Comparison of ENCODE assay signal across 8 cellular contexts in the genomic region with DNA sequence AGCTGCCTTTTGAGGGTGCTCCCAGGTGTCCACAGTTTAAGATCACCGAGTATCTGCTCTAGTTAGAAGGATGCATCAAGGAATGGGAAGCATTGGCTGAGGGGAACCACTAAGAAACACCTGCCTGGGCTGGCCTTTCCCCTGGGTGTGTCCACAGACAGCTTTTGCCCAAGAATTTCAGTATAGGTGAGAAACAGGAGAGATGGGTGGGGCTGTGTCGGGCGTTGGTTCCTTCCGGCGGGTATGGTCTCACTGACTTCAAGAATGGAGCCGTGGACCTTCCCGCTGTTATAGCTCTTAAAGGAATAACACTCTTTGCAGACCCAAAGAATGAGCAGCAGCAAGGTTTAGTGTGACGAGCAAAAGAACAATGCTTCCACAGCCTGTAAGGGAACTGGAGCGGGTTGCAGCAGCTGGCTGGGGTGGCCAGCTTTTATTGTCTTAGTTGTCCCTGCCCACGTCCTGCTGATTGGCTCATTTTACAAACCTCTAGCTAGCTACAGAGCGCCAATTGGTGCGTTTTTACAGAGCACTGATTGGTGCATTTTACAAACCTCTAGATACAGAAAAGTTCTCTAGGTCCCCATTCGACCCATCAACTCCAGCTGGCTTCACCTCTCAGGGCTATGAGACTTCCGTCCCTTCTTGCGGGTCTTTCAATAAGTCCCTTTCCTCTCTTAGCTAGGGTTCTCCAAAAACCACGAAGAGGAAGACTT. TPM values are rescaled to one million over a fixed set of nuclear protein-coding genes. Genes with fewer than 3 reads are reported as not detected.
DNase-seq lines count a peak whose midpoint lies in the region; ATAC-seq and TF ChIP-seq lines count a peak whose summit lies in the region.

No MANE protein-coding gene starts in this region.

- H3K9me3 Mint-ChIP-seq in CD8-positive, alpha-beta memory T cell = no peaks in the 10 kb centered on the region
- H3K9me3 Mint-ChIP-seq in IgD-negative memory B cell = peaks cover 0 to 2% (median 0%) of the 10 kb centered on the region in 3 donors
- H3K9me3 Mint-ChIP-seq in activated T-cell treated with anti-CD3 and anti-CD28 coated beads, Interleukin-2, amount 50 U/mL, for 72 hours = peaks cover 0 to 2% of the 10 kb centered on the region in 2 donors

- no peaks in the 10 kb centered on the region for H3K36me3 Mint-ChIP-seq in CD8-positive, alpha-beta memory T cell
- H3K36me3 Mint-ChIP-seq in IgD-negative memory B cell = peaks cover 5% of the 10 kb centered on the region
- peaks cover 5 to 11% of the 10 kb centered on the region in 2 donors for H3K36me3 Mint-ChIP-seq in activated T-cell treated with anti-CD3 and anti-CD28 coated beads, Interleukin-2, amount 50 U/mL, for 72 hours (ENCODE audit: insufficient read depth in 2 of 2)

- DNase-seq in CD8-positive, alpha-beta memory T cell = no peak
- DNase-seq in activated T-cell treated with anti-CD3 and anti-CD28 coated beads, Interleukin-2, amount 50 U/mL, for 72 hours = peak in 1 of 2 donors; percentile 18
- DNase-seq in head of caudate nucleus (peak in 40 of 42 donors; percentile 21 to 79 (median 62)), psoas muscle (peak in 1 of 2 donors; percentile 39), OCI-LY7 (ENCODE audit: low spot score) (no peak)

- CTCF ChIA-PET in CD8-positive, alpha-beta memory T cell (lab: Charles Lee) = interaction anchor here (0.8 to 3.8 kb wide), 10 partner anchors 11 to 268 kb away, joined by 3 to 31 read pairs (median 4); no protein-coding TSS in a partner anchor
- CTCF ChIA-PET in OCI-LY7 (lab: Charles Lee; ENCODE audit: unreplicated experiment) = interaction anchor here (0.7 kb wide), 1 partner anchor 16 kb away, joined by 3 read pairs; no protein-coding TSS in a partner anchor

- peaks cover 10% of the 10 kb centered on the region for H3K4me1 ChIP-seq in CD8-positive, alpha-beta memory T cell (ENCODE audit: insufficient read depth, low read length)
- H3K4me1 ChIP-seq in psoas muscle (peaks cover 13% of the 10 kb centered on the region), OCI-LY7 (ENCODE audit: insufficient read depth, low read length, poor library complexity, severe bottlenecking) (no peaks in the 10 kb centered on the region)

- no peaks in the 10 kb centered on the region for H3K9me3 ChIP-seq in CD8-positive, alpha-beta memory T cell (ENCODE audit: low read length)
- H3K9me3 ChIP-seq in psoas muscle (no peaks in the 10 kb centered on the region), OCI-LY7 (ENCODE audit: low read length) (no peaks in the 10 kb centered on the region)

- no peak for TF ChIP-seq CTCF in psoas muscle (IDR thresholded peaks at IDR 0.05)
- TF ChIP-seq CTCF in OCI-LY7 (conservative IDR thresholded peaks at IDR 0.05; ENCODE audit: low read length) = no peak

- H4K20me1 ChIP-seq in OCI-LY7 (ENCODE audit: insufficient read depth, low read length) = no peaks in the 10 kb centered on the region

- no peaks in the 10 kb centered on the region for H3K36me3 ChIP-seq in CD8-positive, alpha-beta memory T cell (ENCODE audit: insufficient read depth, low read length)
- H3K36me3 ChIP-seq in psoas muscle (ENCODE audit: insufficient read depth in 1 of 2, low read depth in 1 of 2) (peaks cover 0 to 19% of the 10 kb centered on the region in 2 donors), OCI-LY7 (ENCODE audit: insufficient read depth, low read length) (no peaks in the 10 kb centered on the region)

- peak overlapping the region; percentile 82 for H3K4me3 ChIP-seq in CD8-positive, alpha-beta memory T cell (ENCODE audit: low read length)
- H3K4me3 ChIP-seq in psoas muscle (peak overlapping the region; percentile 85), OCI-LY7 (ENCODE audit: low read depth, low read length, poor library complexity, severe bottlenecking) (no peak overlapping the region)

- H3K9me2 ChIP-seq in OCI-LY7 (ENCODE audit: insufficient read depth, low read length) = no peaks in the 10 kb centered on the region

- H3K4me2 ChIP-seq in OCI-LY7 (ENCODE audit: low read length) = no peak overlapping the region

- intact Hi-C loops in head of caudate nucleus (cut with DNase I) (no loop called here), psoas muscle (cut with DNase I) (no loop called here), OCI-LY7 (cut with micrococcal nuclease; ENCODE audit: unreplicated experiment) (no loop called here)

- H3K4me1 Mint-ChIP-seq in CD8-positive, alpha-beta memory T cell = peaks cover 11 to 25% (median 16%) of the 10 kb centered on the region in 3 donors
- peaks cover 0 to 8% (median 5%) of the 10 kb centered on the region in 3 donors for H3K4me1 Mint-ChIP-seq in IgD-negative memory B cell
- H3K4me1 Mint-ChIP-seq in activated T-cell treated with anti-CD3 and anti-CD28 coated beads, Interleukin-2, amount 50 U/mL, for 72 hours (ENCODE audit: low read depth) = peaks cover 22% of the 10 kb centered on the region

- H3K79me2 ChIP-seq in OCI-LY7 (ENCODE audit: insufficient read depth, low read depth, low read length) = no peaks in the 10 kb centered on the region

- no peak overlapping the region for H2AFZ ChIP-seq in OCI-LY7 (ENCODE audit: low read length)

- BruUV-seq in OCI-LY7 (replicated peaks; lab: Mats Ljungman, UMichigan) = no TSS peak

- H3K27ac Mint-ChIP-seq in CD8-positive, alpha-beta memory T cell = peak overlapping the region in 4 of 8 donors; percentile 11 to 96 (median 37)
- no peak overlapping the region for H3K27ac Mint-ChIP-seq in IgD-negative memory B cell
- no peak overlapping the region for H3K27ac Mint-ChIP-seq in activated T-cell treated with anti-CD3 and anti-CD28 coated beads, Interleukin-2, amount 50 U/mL, for 72 hours

- WGBS in psoas muscle, 3 donors = 74 to 77% (median 76%) methylated on average over 16 of the region's 16 CpGs

- ATAC-seq in activated T-cell treated with anti-CD3 and anti-CD28 coated beads, Interleukin-2, amount 50 U/mL, for 72 hours (replicated peaks in 1 of 2) = no peak
- ATAC-seq in psoas muscle = no peak
- no peak for ATAC-seq in HG03095 (IDR thresholded peaks at IDR 0.05; ENCODE audit: unreplicated experiment)
- ATAC-seq in HG03439 (IDR thresholded peaks at IDR 0.05; ENCODE audit: unreplicated experiment) = no peak

- POLR2A ChIA-PET in CD8-positive, alpha-beta memory T cell (lab: Charles Lee) = interaction anchor here (2.2 kb wide), 1 partner anchor 17 kb away, joined by 12 read pairs; no protein-coding TSS in a partner anchor
- POLR2A ChIA-PET in OCI-LY7 (lab: Charles Lee) = no interaction called here

- H3K27ac ChIP-seq in CD8-positive, alpha-beta memory T cell (ENCODE audit: low read depth, low read length) = peak overlapping the region; percentile 55
- H3K27ac ChIP-seq in psoas muscle (peak overlapping the region; percentile 92), OCI-LY7 (ENCODE audit: low read depth, low read length, poor library complexity, severe bottlenecking) (no peak overlapping the region)

- peak overlapping the region; percentile 71 to 97 (median 90) for H3K4me3 Mint-ChIP-seq in CD8-positive, alpha-beta memory T cell
- H3K4me3 Mint-ChIP-seq in IgD-negative memory B cell = peak overlapping the region; percentile 44 to 95 (median 87)
- peak overlapping the region; percentile 89 to 94 for H3K4me3 Mint-ChIP-seq in activated T-cell treated with anti-CD3 and anti-CD28 coated beads, Interleukin-2, amount 50 U/mL, for 72 hours

- H3K27me3 Mint-ChIP-seq in CD8-positive, alpha-beta memory T cell = peaks cover 29 to 35% of the 10 kb centered on the region in 2 donors
- peaks cover 3% of the 10 kb centered on the region for H3K27me3 Mint-ChIP-seq in IgD-negative memory B cell
- H3K27me3 Mint-ChIP-seq in activated T-cell treated with anti-CD3 and anti-CD28 coated beads, Interleukin-2, amount 50 U/mL, for 72 hours (ENCODE audit: low read depth) = peaks cover 6% of the 10 kb centered on the region

- peaks cover 3% of the 10 kb centered on the region for H3K27me3 ChIP-seq in CD8-positive, alpha-beta memory T cell (ENCODE audit: insufficient read depth, low read length, poor library complexity, severe bottlenecking)
- no peaks in the 10 kb centered on the region for H3K27me3 ChIP-seq in psoas muscle (ENCODE audit: insufficient read depth in 3 of 3, low read length in 2 of 3)

RNA-seq across cellular contexts. Expression of gene FADS1, which starts 2.4 kb away (rescaled TPM):
- 1 to 10 TPM; 6.3 TPM for total RNA-seq in CD8-positive, alpha-beta memory T cell
- 1.4 TPM for polyA plus RNA-seq in CD8-positive, alpha-beta memory T cell
- polyA plus RNA-seq in IgD-negative memory B cell (1.6 TPM), psoas muscle (10 to 100 TPM in 2 of 3 donors, 1 to 10 TPM in 1; 8.6 to 70.8 (median 16.9) TPM)
- total RNA-seq in activated T-cell treated with anti-CD3 and anti-CD28 coated beads, Interleukin-2, amount 50 U/mL, for 72 hours = 10 to 100 TPM in 1 of 2 donors, 1 to 10 TPM in 1; 8.5 to 17.7 TPM
- total RNA-seq in psoas muscle (10 to 100 TPM; 13.7 to 93.2 (median 20.6) TPM), OCI-LY7 (2022) (not detected in 2 replicates)
- not detected in 2 replicates for total RNA-seq in OCI-LY7 (2014; rRNA removed; shearing (Covaris generic))

RNA-seq across cellular contexts. Expression of gene FADS2, which starts 13.7 kb away (rescaled TPM):
- total RNA-seq in CD8-positive, alpha-beta memory T cell = 1 to 10 TPM; 7.2 to 10.0 TPM
- polyA plus RNA-seq in CD8-positive, alpha-beta memory T cell = 0.98 TPM
- 0.63 TPM for polyA plus RNA-seq in IgD-negative memory B cell
- 10 to 100 TPM; 23.3 to 70.4 TPM for total RNA-seq in activated T-cell treated with anti-CD3 and anti-CD28 coated beads, Interleukin-2, amount 50 U/mL, for 72 hours
- total RNA-seq in psoas muscle = 1 to 10 TPM; 3.3 to 8.4 (median 6.0) TPM
- polyA plus RNA-seq in psoas muscle = 1 to 10 TPM; 2.2 to 5.5 (median 3.6) TPM
- total RNA-seq in OCI-LY7 (2014; rRNA removed; shearing (Covaris generic)) = 0.31 and 0.95 TPM in 2 replicates
- 2.3 and 2.8 TPM in 2 replicates for total RNA-seq in OCI-LY7 (2022)

RNA-seq across cellular contexts. Expression of gene FEN1, which starts 21.7 kb away (rescaled TPM):
- 100 to 1,000 TPM; 112 to 121 TPM for total RNA-seq in CD8-positive, alpha-beta memory T cell
- polyA plus RNA-seq in CD8-positive, alpha-beta memory T cell = 15.4 TPM
- polyA plus RNA-seq in IgD-negative memory B cell = 12.6 TPM
- total RNA-seq in activated T-cell treated with anti-CD3 and anti-CD28 coated beads, Interleukin-2, amount 50 U/mL, for 72 hours = 10 to 100 TPM; 55.4 to 64.7 TPM
- total RNA-seq in psoas muscle = 10 to 100 TPM in 2 of 4 donors, 1 to 10 TPM in 2; 5.7 to 10.5 (median 8.5) TPM
- 10 to 100 TPM; 10.3 to 30.3 (median 17.1) TPM for polyA plus RNA-seq in psoas muscle
- total RNA-seq in OCI-LY7 (2014; rRNA removed; shearing (Covaris generic)) = 143 and 153 TPM in 2 replicates
- total RNA-seq in OCI-LY7 (2022) = 102 and 123 TPM in 2 replicates

RNA-seq across cellular contexts. Expression of gene TMEM258, which starts 22.0 kb away (rescaled TPM):
- 100 to 1,000 TPM; 148 to 152 TPM for total RNA-seq in CD8-positive, alpha-beta memory T cell
- polyA plus RNA-seq in CD8-positive, alpha-beta memory T cell = 258 TPM
- 210 TPM for polyA plus RNA-seq in IgD-negative memory B cell
- 100 to 1,000 TPM; 146 to 169 TPM for total RNA-seq in activated T-cell treated with anti-CD3 and anti-CD28 coated beads, Interleukin-2, amount 50 U/mL, for 72 hours
- total RNA-seq in psoas muscle = 10 to 100 TPM; 76.0 to 93.2 (median 80.9) TPM
- 100 to 1,000 TPM; 152 to 177 (median 159) TPM for polyA plus RNA-seq in psoas muscle
- 119 and 174 TPM in 2 replicates for total RNA-seq in OCI-LY7 (2014; rRNA removed; shearing (Covaris generic))
- total RNA-seq in OCI-LY7 (2022) = 173 and 174 TPM in 2 replicates

Comparison
In these comparisons a context has a peak if more than half of its experiments do, and no peak if none do; other contexts are left out.
1. DNase-seq: peak in head of caudate nucleus (40 of 42); none in CD8-positive, alpha-beta memory T cell (0 of 5) and OCI-LY7 (single experiment).
2. RNA of gene FADS1, which starts 2.4 kb away (total RNA-seq): 13.7 to 93.2 TPM in psoas muscle, 8.5 to 17.7 TPM in activated T-cell treated with anti-CD3 and anti-CD28 coated beads, Interleukin-2, amount 50 U/mL, for 72 hours and 6.3 TPM in CD8-positive, alpha-beta memory T cell; not detected in OCI-LY7; every median in the first group is over 4 times any median in the second.
3. RNA of gene FEN1, which starts 21.7 kb away (total RNA-seq): 102 to 153 TPM in OCI-LY7, 112 to 121 TPM in CD8-positive, alpha-beta memory T cell and 55.4 to 64.7 TPM in activated T-cell treated with anti-CD3 and anti-CD28 coated beads, Interleukin-2, amount 50 U/mL, for 72 hours; 5.7 to 10.5 TPM in psoas muscle; every median in the first group is over 4 times any median in the second.
4. Peak in every context shown above with its lines, with median percentiles within 50 percentile points of each other: H3K4me3 Mint-ChIP-seq.